Comparison of ENCODE assay signal across 2 cellular contexts in the genomic region with DNA sequence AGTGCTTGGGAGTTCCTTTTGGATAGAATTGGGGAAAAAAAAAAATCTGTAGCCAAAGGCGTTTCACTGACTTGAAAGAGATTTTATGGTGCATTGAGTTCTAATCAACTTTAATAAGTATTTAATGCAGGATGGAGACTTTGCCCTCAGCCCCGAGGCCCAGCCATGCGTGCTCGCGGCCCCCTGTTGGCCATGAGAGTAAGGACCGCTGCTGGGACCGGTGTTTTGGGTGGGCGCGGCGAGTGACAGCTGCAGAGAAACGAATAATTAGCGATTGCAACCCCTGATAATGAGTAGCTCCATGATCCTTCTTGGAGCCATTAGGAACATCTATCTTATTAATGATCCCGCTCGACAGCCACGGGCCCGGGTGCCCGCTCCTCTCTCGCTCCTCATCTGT.
A peak's percentile ranks its signal among the peaks of the same experiment; 100 is the strongest.
TF ChIP-seq lines count a peak whose summit lies in the region.

No MANE protein-coding gene starts in this region.

TF ChIP-seq in IMR-90, 13 proteins besides CTCF, POLR2A, EP300 and RAD21:
- TF ChIP-seq SMC3 (IDR thresholded peaks at IDR 0.05; ENCODE audit: low read depth, low read length) (peak; percentile 24; the same call in 1 of the 2 replicates), NFE2L2 (IDR thresholded peaks at IDR 0.05; ENCODE audit: low read depth, low read length) (no peak)

TF ChIP-seq in H1, 55 proteins besides CTCF, POLR2A, EP300 and RAD21:
- no peak for TF ChIP-seq TBP (IDR thresholded peaks at IDR 0.05; ENCODE audit: low read depth, low read length)
- TF ChIP-seq, protein P1, sequence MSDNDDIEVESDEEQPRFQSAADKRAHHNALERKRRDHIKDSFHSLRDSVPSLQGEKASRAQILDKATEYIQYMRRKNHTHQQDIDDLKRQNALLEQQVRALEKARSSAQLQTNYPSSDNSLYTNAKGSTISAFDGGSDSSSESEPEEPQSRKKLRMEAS (IDR thresholded peaks at IDR 0.05): 0 out of 2 replicates have a peak, but pooled peaks have one; percentile 30
TF ChIP-seq in H1: peak in this region for 1.
